ENCODE assay signal across 8 cellular contexts in the genomic region with DNA sequence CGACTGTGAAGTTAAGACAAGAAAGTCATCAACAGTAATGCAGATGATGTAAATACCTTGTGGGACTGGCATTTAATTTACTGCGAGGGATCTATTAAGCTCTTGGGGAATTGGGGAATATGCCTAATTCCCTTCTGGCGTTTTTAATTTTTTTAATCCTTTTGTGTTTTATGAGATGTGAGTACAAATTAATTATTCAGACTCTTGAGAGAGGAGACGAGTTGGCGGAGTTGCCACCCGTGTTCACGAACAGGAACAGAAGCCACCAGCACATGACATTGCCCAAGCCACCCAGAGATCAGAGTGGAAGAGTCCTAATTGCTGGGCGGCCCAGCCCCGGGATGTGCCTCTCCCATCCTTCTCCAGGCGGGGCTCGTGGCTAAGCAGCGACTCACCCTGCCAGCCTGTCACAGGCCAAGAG. TPM values are rescaled to one million over a fixed set of nuclear protein-coding genes. Genes with fewer than 3 reads are reported as not detected.
DNase-seq lines count a peak whose midpoint lies in the region; ATAC-seq and TF ChIP-seq lines count a peak whose summit lies in the region.

No MANE protein-coding gene starts in this region.

- no peaks in the 10 kb centered on the region for H3K36me3 ChIP-seq in OCI-LY3 (replicated peaks; ENCODE audit: low read depth, low read length)
- H3K36me3 ChIP-seq in ovary: no peaks in the 10 kb centered on the region

- H3K4me3 ChIP-seq in OCI-LY3 (ENCODE audit: low read length): peak overlapping the region; percentile 77
- peak overlapping the region; percentile 41 for H3K4me3 ChIP-seq in epithelial cell of esophagus (ENCODE audit: low read length)
- H3K4me3 ChIP-seq in ovary: peak overlapping the region; percentile 37

- H4K20me1 ChIP-seq in OCI-LY3 (ENCODE audit: insufficient read depth, low read length): no peaks in the 10 kb centered on the region

- peak overlapping the region; percentile 32; the same call in 1 of the 2 replicates for H3K9ac ChIP-seq in OCI-LY3 (ENCODE audit: low read length)

- H3K4me2 ChIP-seq in OCI-LY3 (ENCODE audit: low read length): peak overlapping the region; percentile 90

- DNase-seq in epithelial cell of esophagus (ENCODE audit: low read depth) (no peak), ovary (no peak), NCI-H2196 treated with DMSO at 0.1 percent for 48 hours (lab: John Stamatoyannopoulos, UW; ENCODE audit: unreplicated experiment) (no peak), COLO829 (ENCODE audit: low spot score) (no peak), CD1c-positive myeloid dendritic cell (ENCODE audit: extremely low spot score) (no peak)

- H3K9me3 ChIP-seq in OCI-LY3 (ENCODE audit: insufficient read depth, low read length) (no peaks in the 10 kb centered on the region), ovary (no peaks in the 10 kb centered on the region)

- intact Hi-C loops in ovary (cut with DNase I): no loop called here

- H3K4me1 ChIP-seq in OCI-LY3 (ENCODE audit: low read length) (peaks cover 4% of the 10 kb centered on the region; the same call in 1 of the 2 replicates), ovary (ENCODE audit: insufficient read depth) (peaks cover 5% of the 10 kb centered on the region)

- 25 to 30% (median 30%) methylated on average over 12 of the region's 12 CpGs for WGBS in ovary, 3 donors

- no peak for TF ChIP-seq EP300 in ovary (IDR thresholded peaks at IDR 0.05)

- ATAC-seq in GM19452 (IDR thresholded peaks at IDR 0.05; ENCODE audit: unreplicated experiment): peak; percentile 26
- no peak for ATAC-seq in HG03025 (IDR thresholded peaks at IDR 0.05; ENCODE audit: low FRiP score, unreplicated experiment)

- H3K27me3 ChIP-seq in OCI-LY3 (ENCODE audit: low read depth, low read length) (peaks cover 8% of the 10 kb centered on the region; the same call in 1 of the 2 replicates), ovary (no peaks in the 10 kb centered on the region)

- no peak overlapping the region for H3K27ac ChIP-seq in OCI-LY3 (ENCODE audit: low read length)
- H3K27ac ChIP-seq in ovary: no peak overlapping the region

- no peaks in the 10 kb centered on the region for H3K79me2 ChIP-seq in OCI-LY3 (ENCODE audit: low read length)

- no peak for TF ChIP-seq CTCF in OCI-LY3 (IDR thresholded peaks at IDR 0.05; ENCODE audit: low read depth, low read length)
- TF ChIP-seq CTCF in epithelial cell of esophagus (IDR thresholded peaks at IDR 0.05; ENCODE audit: insufficient read depth, low read depth, low read length, missing control alignments): no peak
- no peak for TF ChIP-seq CTCF in ovary (IDR thresholded peaks at IDR 0.05)

- TF ChIP-seq POLR2A in ovary (IDR thresholded peaks at IDR 0.05): no peak

- H2AFZ ChIP-seq in OCI-LY3 (ENCODE audit: low read depth, low read length): peak overlapping the region; percentile 61

RNA-seq across cellular contexts. Expression of gene CRYBG1, which starts 0.5 kb away (rescaled TPM):
- 1 to 10 TPM; 3.0 to 7.4 (median 3.8) TPM for total RNA-seq in ovary
- 1 to 10 TPM; 1.5 to 5.3 TPM for polyA plus RNA-seq in ovary

RNA-seq across cellular contexts. Expression of gene ATG5, which starts 34.4 kb away (rescaled TPM):
- 10 to 100 TPM; 24.3 to 35.2 (median 28.4) TPM for total RNA-seq in ovary
- polyA plus RNA-seq in ovary: 10 to 100 TPM; 17.3 to 18.3 TPM
